9 cellular contexts compared by ENCODE assay signal in genomic region chr16:24635900-24636610, GRCh38.
A peak's percentile ranks its signal among the peaks of the same experiment; 100 is the strongest.
DNase-seq lines count a peak whose midpoint lies in the region; ATAC-seq and TF ChIP-seq lines count a peak whose summit lies in the region.
"Had no signal": no experiment of that assay in that cellular context is flagged by ENCODE, and none has a peak within 500 bp of the region (broad histone marks: within the 10 kb centered on the region; RNA-seq: fewer than 3 reads in every experiment).

No MANE protein-coding gene starts in this region.

- peaks cover 0 to 14% (median 10%) of the 10 kb centered on the region in 12 donors for H3K4me1 ChIP-seq in heart left ventricle
- H3K4me1 ChIP-seq in subcutaneous abdominal adipose tissue (ENCODE audit: control insufficient read depth in 5 of 5, insufficient read depth in 5 of 5, low read length in 5 of 5): peaks cover 0 to 9% (median 6%) of the 10 kb centered on the region in 5 donors
- H3K4me1 ChIP-seq in CD8-positive, alpha-beta memory T cell (ENCODE audit: insufficient read depth, low read length): no peaks in the 10 kb centered on the region

- no peak overlapping the region for H3K9ac ChIP-seq in subcutaneous abdominal adipose tissue (ENCODE audit: low read length in 5 of 5)

- H3K4me3 Mint-ChIP-seq in CD8-positive, alpha-beta memory T cell: no peak overlapping the region

- 16 to 23% (median 20%) methylated on average over 6 of the region's 6 CpGs for WGBS in heart left ventricle, 4 donors

- TF ChIP-seq CTCF in heart left ventricle (IDR thresholded peaks at IDR 0.05): no peak

- H3K4me3 ChIP-seq in heart left ventricle (no peak overlapping the region), subcutaneous abdominal adipose tissue (ENCODE audit: low read depth in 1 of 5, low read length in 5 of 5) (no peak overlapping the region)
- no peak overlapping the region for H3K4me3 ChIP-seq in CD8-positive, alpha-beta memory T cell (ENCODE audit: low read length)

- DNase-seq in HPDE6-E6E7 (ENCODE audit: extremely low spot score) (peak; percentile 39), heart left ventricle (peak; percentile 63 to 81 (median 71)), NCI-H1436 (lab: John Stamatoyannopoulos, UW) (no peak), DMS53 treated with DMSO at 0.1 percent for 48 hours (lab: John Stamatoyannopoulos, UW; ENCODE audit: unreplicated experiment) (no peak)
- no peak for DNase-seq in CD8-positive, alpha-beta memory T cell

- CTCF ChIA-PET in CD8-positive, alpha-beta memory T cell (lab: Charles Lee): no interaction called here

- peaks cover 0 to 14% of the 10 kb centered on the region in 2 donors for H3K27me3 Mint-ChIP-seq in CD8-positive, alpha-beta memory T cell

- H3K27ac ChIP-seq in heart left ventricle: peak overlapping the region in 1 of 12 donors; percentile 5
- H3K27ac ChIP-seq in subcutaneous abdominal adipose tissue (ENCODE audit: low read depth, low read length): peak overlapping the region; percentile 50
- no peak overlapping the region for H3K27ac ChIP-seq in CD8-positive, alpha-beta memory T cell (ENCODE audit: low read depth, low read length)
- H3K27ac ChIP-seq: neutrophil had no signal

- no peaks in the 10 kb centered on the region for H3K4me1 Mint-ChIP-seq in CD8-positive, alpha-beta memory T cell

- H3K36me3 ChIP-seq in heart left ventricle (no peaks in the 10 kb centered on the region), subcutaneous abdominal adipose tissue (ENCODE audit: control insufficient read depth in 5 of 5, insufficient read depth in 5 of 5, low read length in 5 of 5) (no peaks in the 10 kb centered on the region)
- H3K36me3 ChIP-seq in CD8-positive, alpha-beta memory T cell (ENCODE audit: insufficient read depth, low read length): no peaks in the 10 kb centered on the region
- H3K36me3 ChIP-seq: neutrophil had no signal

- no peak overlapping the region for H3K27ac Mint-ChIP-seq in CD8-positive, alpha-beta memory T cell

- POLR2A ChIA-PET in CD8-positive, alpha-beta memory T cell (lab: Charles Lee): no interaction called here

- peak; percentile 92 for ATAC-seq in SK-N-SH treated with all-trans-retinoic acid at 6 μM for 48 hours
- peak; percentile 60 to 77 (median 69) for ATAC-seq in heart left ventricle
- no peak for ATAC-seq in HG02970 (IDR thresholded peaks at IDR 0.05; ENCODE audit: low FRiP score, unreplicated experiment)

- H3K9me3 ChIP-seq in heart left ventricle: no peaks in the 10 kb centered on the region
- H3K9me3 ChIP-seq in subcutaneous abdominal adipose tissue (ENCODE audit: control insufficient read depth in 5 of 5, low read length in 5 of 5): no peaks in the 10 kb centered on the region
- H3K9me3 ChIP-seq in CD8-positive, alpha-beta memory T cell (ENCODE audit: low read length): no peaks in the 10 kb centered on the region
- H3K9me3 ChIP-seq: neutrophil had no signal

- H3K27me3 ChIP-seq in heart left ventricle: no peaks in the 10 kb centered on the region
- no peaks in the 10 kb centered on the region for H3K27me3 ChIP-seq in subcutaneous abdominal adipose tissue (ENCODE audit: control insufficient read depth in 5 of 5, insufficient read depth in 4 of 5, low read length in 5 of 5)
- H3K27me3 ChIP-seq in CD8-positive, alpha-beta memory T cell (ENCODE audit: insufficient read depth, low read length, poor library complexity, severe bottlenecking): no peaks in the 10 kb centered on the region

- no peaks in the 10 kb centered on the region for H3K9me3 Mint-ChIP-seq in CD8-positive, alpha-beta memory T cell

- intact Hi-C loops in heart left ventricle (cut with DNase I): no loop called here

- H3K36me3 Mint-ChIP-seq in CD8-positive, alpha-beta memory T cell: peaks cover 0 to 2% (median 0%) of the 10 kb centered on the region in 3 donors

- TF ChIP-seq POLR2A in heart left ventricle (IDR thresholded peaks at IDR 0.05): no peak

TF ChIP-seq in SK-N-SH treated with all-trans-retinoic acid at 6 μM for 48 hours, 23 proteins besides CTCF, POLR2A, EP300 and RAD21:
- TF ChIP-seq CSDC2 (CRISPR knock-in tag; IDR thresholded peaks at IDR 0.05) (no peak), CSRNP3 (CRISPR knock-in tag; IDR thresholded peaks at IDR 0.05) (peak; percentile 77; the same call in 1 of the 2 replicates), ZNF70 (CRISPR knock-in tag; IDR thresholded peaks at IDR 0.05) (no peak; the same call in 1 of the 2 replicates), ZNF8 (CRISPR knock-in tag; IDR thresholded peaks at IDR 0.05) (peak; percentile 61; the same call in 1 of the 2 replicates), ZNF565 (CRISPR knock-in tag; conservative IDR thresholded peaks at IDR 0.05; ENCODE audit: low read depth) (no peak), ZC3H10 (CRISPR knock-in tag; IDR thresholded peaks at IDR 0.05) (no peak), ISL1 (CRISPR knock-in tag; IDR thresholded peaks at IDR 0.05) (peak; percentile 93), CREB5 (CRISPR knock-in tag; IDR thresholded peaks at IDR 0.05; ENCODE audit: low read depth) (peak; percentile 32; the same call in 1 of the 2 replicates), PPARA (CRISPR knock-in tag; IDR thresholded peaks at IDR 0.05; ENCODE audit: borderline replicate concordance) (no peak), TCF4 (CRISPR knock-in tag; IDR thresholded peaks at IDR 0.05; ENCODE audit: borderline replicate concordance) (peak; percentile 90), BACH2 (CRISPR knock-in tag; IDR thresholded peaks at IDR 0.05; ENCODE audit: borderline replicate concordance) (no peak), ZFP30 (CRISPR knock-in tag; IDR thresholded peaks at IDR 0.05) (no peak), SNAI2 (CRISPR knock-in tag; IDR thresholded peaks at IDR 0.05) (no peak)
- TF ChIP-seq, protein P1, sequence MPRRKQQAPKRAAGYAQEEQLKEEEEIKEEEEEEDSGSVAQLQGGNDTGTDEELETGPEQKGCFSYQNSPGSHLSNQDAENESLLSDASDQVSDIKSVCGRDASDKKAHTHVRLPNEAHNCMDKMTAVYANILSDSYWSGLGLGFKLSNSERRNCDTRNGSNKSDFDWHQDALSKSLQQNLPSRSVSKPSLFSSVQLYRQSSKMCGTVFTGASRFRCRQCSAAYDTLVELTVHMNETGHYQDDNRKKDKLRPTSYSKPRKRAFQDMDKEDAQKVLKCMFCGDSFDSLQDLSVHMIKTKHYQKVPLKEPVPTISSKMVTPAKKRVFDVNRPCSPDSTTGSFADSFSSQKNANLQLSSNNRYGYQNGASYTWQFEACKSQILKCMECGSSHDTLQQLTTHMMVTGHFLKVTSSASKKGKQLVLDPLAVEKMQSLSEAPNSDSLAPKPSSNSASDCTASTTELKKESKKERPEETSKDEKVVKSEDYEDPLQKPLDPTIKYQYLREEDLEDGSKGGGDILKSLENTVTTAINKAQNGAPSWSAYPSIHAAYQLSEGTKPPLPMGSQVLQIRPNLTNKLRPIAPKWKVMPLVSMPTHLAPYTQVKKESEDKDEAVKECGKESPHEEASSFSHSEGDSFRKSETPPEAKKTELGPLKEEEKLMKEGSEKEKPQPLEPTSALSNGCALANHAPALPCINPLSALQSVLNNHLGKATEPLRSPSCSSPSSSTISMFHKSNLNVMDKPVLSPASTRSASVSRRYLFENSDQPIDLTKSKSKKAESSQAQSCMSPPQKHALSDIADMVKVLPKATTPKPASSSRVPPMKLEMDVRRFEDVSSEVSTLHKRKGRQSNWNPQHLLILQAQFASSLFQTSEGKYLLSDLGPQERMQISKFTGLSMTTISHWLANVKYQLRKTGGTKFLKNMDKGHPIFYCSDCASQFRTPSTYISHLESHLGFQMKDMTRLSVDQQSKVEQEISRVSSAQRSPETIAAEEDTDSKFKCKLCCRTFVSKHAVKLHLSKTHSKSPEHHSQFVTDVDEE (CRISPR knock-in tag; IDR thresholded peaks at IDR 0.05): peak; percentile 79

Comparison
In these comparisons a context has a peak if more than half of its experiments do, and no peak if none do; other contexts are left out.
1. DNase-seq: peak in HPDE6-E6E7 (single experiment) and heart left ventricle (5 of 5); none in NCI-H1436 (single experiment), CD8-positive, alpha-beta memory T cell (0 of 5) and DMS53 treated with DMSO at 0.1 percent for 48 hours (single experiment).